ENCODE assay signal across 16 cellular contexts in genomic region chr17:83018658-83019193, GRCh38.
A peak's percentile ranks its signal among the peaks of the same experiment; 100 is the strongest.
DNase-seq lines count a peak whose midpoint lies in the region; ATAC-seq and TF ChIP-seq lines count a peak whose summit lies in the region.
"Had no signal": no experiment of that assay in that cellular context is flagged by ENCODE, and none has a peak within 500 bp of the region (broad histone marks: within the 10 kb centered on the region; RNA-seq: fewer than 3 reads in every experiment).

No MANE protein-coding gene starts in this region.

- peaks cover 2% of the 10 kb centered on the region for H3K9me3 Mint-ChIP-seq in endodermal cell
- H3K9me3 Mint-ChIP-seq: CD4-positive, alpha-beta T cell; H9 had no signal

- H3K9ac ChIP-seq in endodermal cell (ENCODE audit: extremely low read depth, low read length, poor library complexity, severe bottlenecking): no peak overlapping the region
- H3K9ac ChIP-seq: GM23248 had no signal

- TF ChIP-seq CTCF in endodermal cell (conservative IDR thresholded peaks at IDR 0.05) (no peak), left lung (IDR thresholded peaks at IDR 0.05) (no peak), right atrium auricular region (IDR thresholded peaks at IDR 0.05) (no peak)

- WGBS in endodermal cell (ENCODE audit: insufficient coverage in 1 of 2, insufficient read length in 1 of 2), 2 experiments: 94 to 96% methylated on average over 9 to 23 of the region's 23 CpGs

- H3K36me3 ChIP-seq in endodermal cell (ENCODE audit: control insufficient read depth, insufficient read depth, low read length) (no peaks in the 10 kb centered on the region), left lung (peaks cover 0 to under 1% of the 10 kb centered on the region in 2 donors), right atrium auricular region (no peaks in the 10 kb centered on the region)

- H3K36me3 Mint-ChIP-seq in endodermal cell (ENCODE audit: low read depth): no peaks in the 10 kb centered on the region

- no peaks in the 10 kb centered on the region for H3K4me1 Mint-ChIP-seq in endodermal cell
- H3K4me1 Mint-ChIP-seq: H9 had no signal

- H3K4me1 ChIP-seq in endodermal cell (ENCODE audit: control insufficient read depth, insufficient read depth, low read length) (no peaks in the 10 kb centered on the region), left lung (no peaks in the 10 kb centered on the region), right atrium auricular region (no peaks in the 10 kb centered on the region)

- H3K4me3 Mint-ChIP-seq in endodermal cell: no peak overlapping the region
- H3K4me3 Mint-ChIP-seq: CD14-positive monocyte; CD4-positive, alpha-beta T cell; CD8-positive, alpha-beta memory T cell; H9 had no signal

- H3K9me3 ChIP-seq in endodermal cell (ENCODE audit: control insufficient read depth, low read length) (no peaks in the 10 kb centered on the region), left lung (no peaks in the 10 kb centered on the region), right atrium auricular region (no peaks in the 10 kb centered on the region)

- no peak overlapping the region for H3K27ac Mint-ChIP-seq in endodermal cell
- H3K27ac Mint-ChIP-seq: CD4-positive, alpha-beta T cell; H9 had no signal

- no peaks in the 10 kb centered on the region for H3K27me3 Mint-ChIP-seq in endodermal cell (ENCODE audit: insufficient read depth)
- H3K27me3 Mint-ChIP-seq: CD4-positive, alpha-beta T cell; CD8-positive, alpha-beta memory T cell had no signal

- H3K27me3 ChIP-seq in endodermal cell (ENCODE audit: control insufficient read depth, insufficient read depth, low read length, poor library complexity, severe bottlenecking) (no peaks in the 10 kb centered on the region), left lung (no peaks in the 10 kb centered on the region), right atrium auricular region (no peaks in the 10 kb centered on the region)

- DNase-seq in D341Med (ENCODE audit: low spot score) (peak; percentile 32), endodermal cell (peak; percentile 30), left lung (peak; percentile 16 to 60), occipital lobe (lab: John Stamatoyannopoulos, UW) (no peak), right atrium auricular region (ENCODE audit: low spot score) (no peak)
- DNase-seq: CD4-positive, alpha-beta T cell; CD8-positive, alpha-beta memory T cell; DMS53; DMS79 treated with DMSO at 0.1 percent for 48 hours; GF-D8; GM23248; H9 had no signal

- H3K4me3 ChIP-seq in endodermal cell (ENCODE audit: low read length) (no peak overlapping the region), left lung (no peak overlapping the region), right atrium auricular region (no peak overlapping the region)
- H3K4me3 ChIP-seq: GM23248 had no signal

- intact Hi-C loops in left lung (cut with DNase I): no loop called here

- ATAC-seq in left lung (no peak), GM21529 (IDR thresholded peaks at IDR 0.05; ENCODE audit: unreplicated experiment) (no peak), GM19397 (IDR thresholded peaks at IDR 0.05; ENCODE audit: unreplicated experiment) (no peak)
- ATAC-seq: HCT116 had no signal

- H3K27ac ChIP-seq in endodermal cell (ENCODE audit: low read depth, low read length) (no peak overlapping the region), left lung (no peak overlapping the region), right atrium auricular region (no peak overlapping the region)
- H3K27ac ChIP-seq: GM23248 had no signal

Comparison
In these comparisons a context has a peak if more than half of its experiments do, and no peak if none do; other contexts are left out.
1. DNase-seq: peak in D341Med (single experiment), endodermal cell (single experiment) and left lung (2 of 2); none in occipital lobe (single experiment) and right atrium auricular region (single experiment).